Comparison of ENCODE assay signal across 2 cellular contexts in the genomic region with DNA sequence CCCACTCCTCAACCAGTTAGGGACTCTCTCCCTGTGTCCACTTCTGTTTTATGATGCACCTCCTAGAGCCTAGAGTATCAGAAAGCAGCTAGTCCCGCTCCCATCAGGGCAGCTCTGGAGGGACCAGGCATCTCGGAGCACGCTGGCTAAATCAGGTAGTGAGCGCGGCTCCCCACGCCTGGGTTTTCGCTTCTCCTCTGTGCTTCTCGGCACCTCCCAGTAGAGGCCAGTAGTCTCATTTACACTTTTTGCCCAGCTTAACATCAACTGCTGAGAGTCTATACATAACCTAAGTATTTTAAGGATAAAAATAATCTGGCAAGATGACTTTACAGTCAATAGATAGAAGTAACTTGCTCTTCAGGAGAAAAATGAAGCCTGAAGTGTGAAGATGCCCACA.
TF ChIP-seq lines count a peak whose summit lies in the region.

No MANE protein-coding gene starts in this region.

TF ChIP-seq in GM23338, 12 proteins besides CTCF, POLR2A, EP300 and RAD21 (continues in another document):
- TF ChIP-seq EZH2phosphoT487 (IDR thresholded peaks at IDR 0.05; ENCODE audit: unreplicated experiment) (no peak), CREB1 (CRISPR knock-in tag; IDR thresholded peaks at IDR 0.05; ENCODE audit: low read depth) (no peak), ZNF331 (CRISPR knock-in tag; IDR thresholded peaks at IDR 0.05; ENCODE audit: low read depth) (no peak), ZNF462 (CRISPR knock-in tag; IDR thresholded peaks at IDR 0.05) (no peak), STAT1 (IDR thresholded peaks at IDR 0.05; ENCODE audit: unreplicated experiment) (no peak), ZNF114 (CRISPR knock-in tag; IDR thresholded peaks at IDR 0.05) (no peak), JUNB (IDR thresholded peaks at IDR 0.05; ENCODE audit: unreplicated experiment) (no peak), ETS1 (IDR thresholded peaks at IDR 0.05) (no peak), NANOG (IDR thresholded peaks at IDR 0.05; ENCODE audit: borderline replicate concordance) (no peak)
- TF ChIP-seq, protein P1, sequence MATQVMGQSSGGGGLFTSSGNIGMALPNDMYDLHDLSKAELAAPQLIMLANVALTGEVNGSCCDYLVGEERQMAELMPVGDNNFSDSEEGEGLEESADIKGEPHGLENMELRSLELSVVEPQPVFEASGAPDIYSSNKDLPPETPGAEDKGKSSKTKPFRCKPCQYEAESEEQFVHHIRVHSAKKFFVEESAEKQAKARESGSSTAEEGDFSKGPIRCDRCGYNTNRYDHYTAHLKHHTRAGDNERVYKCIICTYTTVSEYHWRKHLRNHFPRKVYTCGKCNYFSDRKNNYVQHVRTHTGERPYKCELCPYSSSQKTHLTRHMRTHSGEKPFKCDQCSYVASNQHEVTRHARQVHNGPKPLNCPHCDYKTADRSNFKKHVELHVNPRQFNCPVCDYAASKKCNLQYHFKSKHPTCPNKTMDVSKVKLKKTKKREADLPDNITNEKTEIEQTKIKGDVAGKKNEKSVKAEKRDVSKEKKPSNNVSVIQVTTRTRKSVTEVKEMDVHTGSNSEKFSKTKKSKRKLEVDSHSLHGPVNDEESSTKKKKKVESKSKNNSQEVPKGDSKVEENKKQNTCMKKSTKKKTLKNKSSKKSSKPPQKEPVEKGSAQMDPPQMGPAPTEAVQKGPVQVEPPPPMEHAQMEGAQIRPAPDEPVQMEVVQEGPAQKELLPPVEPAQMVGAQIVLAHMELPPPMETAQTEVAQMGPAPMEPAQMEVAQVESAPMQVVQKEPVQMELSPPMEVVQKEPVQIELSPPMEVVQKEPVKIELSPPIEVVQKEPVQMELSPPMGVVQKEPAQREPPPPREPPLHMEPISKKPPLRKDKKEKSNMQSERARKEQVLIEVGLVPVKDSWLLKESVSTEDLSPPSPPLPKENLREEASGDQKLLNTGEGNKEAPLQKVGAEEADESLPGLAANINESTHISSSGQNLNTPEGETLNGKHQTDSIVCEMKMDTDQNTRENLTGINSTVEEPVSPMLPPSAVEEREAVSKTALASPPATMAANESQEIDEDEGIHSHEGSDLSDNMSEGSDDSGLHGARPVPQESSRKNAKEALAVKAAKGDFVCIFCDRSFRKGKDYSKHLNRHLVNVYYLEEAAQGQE (IDR thresholded peaks at IDR 0.05; ENCODE audit: unreplicated experiment), result no peak

TF ChIP-seq in H1, 55 proteins besides CTCF, POLR2A, EP300 and RAD21:
- no peak for TF ChIP-seq RFX5 (IDR thresholded peaks at IDR 0.05; ENCODE audit: borderline replicate concordance, low read depth, low read length)
- no peak for TF ChIP-seq ATF3 (IDR thresholded peaks at IDR 0.05; ENCODE audit: insufficient read depth, low read depth, low read length)
- TF ChIP-seq TEAD4 (IDR thresholded peaks at IDR 0.05; ENCODE audit: low read depth, low read length), result no peak
- TF ChIP-seq BRCA1 (IDR thresholded peaks at IDR 0.05; ENCODE audit: low read depth, low read length), result no peak
